8 cellular contexts compared by ENCODE assay signal in genomic region chr14:32933943-32934890, GRCh38. TPM values are rescaled to one million over a fixed set of nuclear protein-coding genes. Genes with fewer than 3 reads are reported as not detected.
DNase-seq lines count a peak whose midpoint lies in the region; ATAC-seq and TF ChIP-seq lines count a peak whose summit lies in the region.

No MANE protein-coding gene starts in this region.

- TF ChIP-seq CTCF in brain microvascular endothelial cell (IDR thresholded peaks at IDR 0.05; ENCODE audit: low read depth, low read length, missing control alignments) (no peak), kidney epithelial cell (IDR thresholded peaks at IDR 0.05; ENCODE audit: insufficient read depth, low read length, poor library complexity, severe bottlenecking) (no peak)

- H3K4me3 ChIP-seq in BLaER1 treated with 17β-estradiol and CSF1 and Interleukin-3, amounts not matched to agents 10 nM and 100 nM, result peak overlapping the region; percentile 34 to 62 (median 44); a peak in 14 of 20 replicates
- H3K4me3 ChIP-seq in brain microvascular endothelial cell (ENCODE audit: low read depth, low read length) (peak overlapping the region; percentile 48), kidney epithelial cell (ENCODE audit: low read depth, low read length) (peak overlapping the region; percentile 38)

- in situ Hi-C loops in brain microvascular endothelial cell (cut with HindIII; ENCODE audit: low pct_ligation_motif_present, low sequenced_read_pairs), result no loop called here

- H3K36me3 ChIP-seq in BLaER1 treated with 17β-estradiol and CSF1 and Interleukin-3, amounts not matched to agents 10 nM and 100 nM, result no peaks in the 10 kb centered on the region
- H3K36me3 ChIP-seq in brain microvascular endothelial cell (replicated peaks) (no peaks in the 10 kb centered on the region), kidney epithelial cell (ENCODE audit: control insufficient read depth, insufficient read depth, low read length) (no peaks in the 10 kb centered on the region)

- ATAC-seq in GM21619 (IDR thresholded peaks at IDR 0.05; ENCODE audit: unreplicated experiment) (no peak), HG02884 (IDR thresholded peaks at IDR 0.05; ENCODE audit: unreplicated experiment) (no peak)

- H3K4me2 ChIP-seq in BLaER1 treated with 17β-estradiol and CSF1 and Interleukin-3, amounts not matched to agents 10 nM and 100 nM, result peak overlapping the region; percentile 51 to 89 (median 68)

- peaks cover 77 to 94% (median 86%) of the 10 kb centered on the region in 11 experiments for H3K27me3 ChIP-seq in BLaER1 treated with 17β-estradiol and CSF1 and Interleukin-3, amounts not matched to agents 10 nM and 100 nM
- H3K27me3 ChIP-seq in brain microvascular endothelial cell (replicated peaks) (peaks cover 11% of the 10 kb centered on the region), kidney epithelial cell (ENCODE audit: control insufficient read depth, insufficient read depth, low read length) (peaks cover 33% of the 10 kb centered on the region)

- DNase-seq in NCI-H1092 treated with DMSO at 0.1 percent for 48 hours (lab: John Stamatoyannopoulos, UW) (peak; percentile 78), brain microvascular endothelial cell (peak; percentile 12), kidney epithelial cell (ENCODE audit: low read depth) (no peak), superior temporal gyrus (ENCODE audit: extremely low spot score) (peak; percentile 60), DMS114 treated with DMSO at 0.1 percent for 48 hours (lab: John Stamatoyannopoulos, UW; ENCODE audit: unreplicated experiment) (no peak)

- peaks cover 16 to 25% (median 21%) of the 10 kb centered on the region in 10 experiments for H3K4me1 ChIP-seq in BLaER1 treated with 17β-estradiol and CSF1 and Interleukin-3, amounts not matched to agents 10 nM and 100 nM

- peaks cover 0 to 20% (median 12%) of the 10 kb centered on the region in 11 experiments; a peak in 11 of 22 replicates for H3K9me3 ChIP-seq in BLaER1 treated with 17β-estradiol and CSF1 and Interleukin-3, amounts not matched to agents 10 nM and 100 nM (replicated peaks in 1 of 11)

- H3K9ac ChIP-seq in BLaER1 treated with 17β-estradiol and CSF1 and Interleukin-3, amounts not matched to agents 10 nM and 100 nM, result no peak overlapping the region

- H3K27ac ChIP-seq in BLaER1 treated with 17β-estradiol and CSF1 and Interleukin-3, amounts not matched to agents 10 nM and 100 nM, result no peak overlapping the region
- no peak overlapping the region for H3K27ac ChIP-seq in brain microvascular endothelial cell

- peaks cover 0 to 49% (median 28%) of the 10 kb centered on the region in 11 experiments; a peak in 12 of 22 replicates for H4K20me1 ChIP-seq in BLaER1 treated with 17β-estradiol and CSF1 and Interleukin-3, amounts not matched to agents 10 nM and 100 nM

RNA-seq across cellular contexts. Expression of gene NPAS3, which starts 4.5 kb away (rescaled TPM):
- 1.2 and 2.0 TPM in 2 replicates for total RNA-seq in kidney epithelial cell

Comparison
In these comparisons a context has a peak if more than half of its experiments do, and no peak if none do; other contexts are left out.
1. DNase-seq: peak in NCI-H1092 treated with DMSO at 0.1 percent for 48 hours (single experiment), brain microvascular endothelial cell (single experiment) and superior temporal gyrus (single experiment); none in kidney epithelial cell (single experiment) and DMS114 treated with DMSO at 0.1 percent for 48 hours (single experiment).
2. Peak in every context shown above with its lines, with median percentiles within 50 percentile points of each other: H3K4me3 ChIP-seq.